In genomic region chr2:176491172-176491904, GRCh38 we compare ENCODE assay signal across 3 cellular contexts.
TF ChIP-seq lines count a peak whose summit lies in the region.

No MANE protein-coding gene starts in this region.

TF ChIP-seq in GM12891, 5 proteins besides CTCF, POLR2A, EP300 and RAD21:
- TF ChIP-seq TAF1 (IDR thresholded peaks at IDR 0.05; ENCODE audit: low read depth, low read length) (no peak), POU2F2 (IDR thresholded peaks at IDR 0.05; ENCODE audit: low read depth, low read length) (no peak), SPI1 (IDR thresholded peaks at IDR 0.05; ENCODE audit: low read depth, low read length) (peak; percentile 56)

TF ChIP-seq in IMR-90, 13 proteins besides CTCF, POLR2A, EP300 and RAD21:
- TF ChIP-seq RFX5 (IDR thresholded peaks at IDR 0.05; ENCODE audit: low read depth, low read length) (peak; percentile 57; the same call in 1 of the 2 replicates), MAFK (IDR thresholded peaks at IDR 0.05; ENCODE audit: low read depth, low read length) (0 out of 2 replicates have a peak, but pooled peaks have one; percentile 4), FOS (IDR thresholded peaks at IDR 0.05; ENCODE audit: low read depth, low read length) (peak; percentile 63; the same call in 1 of the 2 replicates), BHLHE40 (IDR thresholded peaks at IDR 0.05; ENCODE audit: low read depth, low read length) (peak; percentile 84), CHD1 (IDR thresholded peaks at IDR 0.05; ENCODE audit: low read depth, low read length) (no peak)
- TF ChIP-seq, protein P1, sequence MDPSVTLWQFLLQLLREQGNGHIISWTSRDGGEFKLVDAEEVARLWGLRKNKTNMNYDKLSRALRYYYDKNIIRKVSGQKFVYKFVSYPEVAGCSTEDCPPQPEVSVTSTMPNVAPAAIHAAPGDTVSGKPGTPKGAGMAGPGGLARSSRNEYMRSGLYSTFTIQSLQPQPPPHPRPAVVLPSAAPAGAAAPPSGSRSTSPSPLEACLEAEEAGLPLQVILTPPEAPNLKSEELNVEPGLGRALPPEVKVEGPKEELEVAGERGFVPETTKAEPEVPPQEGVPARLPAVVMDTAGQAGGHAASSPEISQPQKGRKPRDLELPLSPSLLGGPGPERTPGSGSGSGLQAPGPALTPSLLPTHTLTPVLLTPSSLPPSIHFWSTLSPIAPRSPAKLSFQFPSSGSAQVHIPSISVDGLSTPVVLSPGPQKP (IDR thresholded peaks at IDR 0.05; ENCODE audit: borderline replicate concordance, low read depth, low read length), result no peak

TF ChIP-seq in GM12878, 131 proteins besides CTCF, POLR2A, EP300 and RAD21:
- TF ChIP-seq BCL11A (IDR thresholded peaks at IDR 0.05; ENCODE audit: low read depth, low read length), result peak; percentile 68; the same call in 1 of the 2 replicates
- TF ChIP-seq RFX5 (IDR thresholded peaks at IDR 0.05; ENCODE audit: low read depth, low read length), result peak; percentile 69; the same call in 1 of the 2 replicates
- TF ChIP-seq, protein P2, sequence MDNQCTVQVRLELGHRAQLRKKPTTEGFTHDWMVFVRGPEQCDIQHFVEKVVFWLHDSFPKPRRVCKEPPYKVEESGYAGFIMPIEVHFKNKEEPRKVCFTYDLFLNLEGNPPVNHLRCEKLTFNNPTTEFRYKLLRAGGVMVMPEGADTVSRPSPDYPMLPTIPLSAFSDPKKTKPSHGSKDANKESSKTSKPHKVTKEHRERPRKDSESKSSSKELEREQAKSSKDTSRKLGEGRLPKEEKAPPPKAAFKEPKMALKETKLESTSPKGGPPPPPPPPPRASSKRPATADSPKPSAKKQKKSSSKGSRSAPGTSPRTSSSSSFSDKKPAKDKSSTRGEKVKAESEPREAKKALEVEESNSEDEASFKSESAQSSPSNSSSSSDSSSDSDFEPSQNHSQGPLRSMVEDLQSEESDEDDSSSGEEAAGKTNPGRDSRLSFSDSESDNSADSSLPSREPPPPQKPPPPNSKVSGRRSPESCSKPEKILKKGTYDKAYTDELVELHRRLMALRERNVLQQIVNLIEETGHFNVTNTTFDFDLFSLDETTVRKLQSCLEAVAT (IDR thresholded peaks at IDR 0.05), result peak; percentile 59; the same call in 1 of the 2 replicates
- peak; percentile 57 for TF ChIP-seq JUNB (IDR thresholded peaks at IDR 0.05)
- TF ChIP-seq, protein P3, sequence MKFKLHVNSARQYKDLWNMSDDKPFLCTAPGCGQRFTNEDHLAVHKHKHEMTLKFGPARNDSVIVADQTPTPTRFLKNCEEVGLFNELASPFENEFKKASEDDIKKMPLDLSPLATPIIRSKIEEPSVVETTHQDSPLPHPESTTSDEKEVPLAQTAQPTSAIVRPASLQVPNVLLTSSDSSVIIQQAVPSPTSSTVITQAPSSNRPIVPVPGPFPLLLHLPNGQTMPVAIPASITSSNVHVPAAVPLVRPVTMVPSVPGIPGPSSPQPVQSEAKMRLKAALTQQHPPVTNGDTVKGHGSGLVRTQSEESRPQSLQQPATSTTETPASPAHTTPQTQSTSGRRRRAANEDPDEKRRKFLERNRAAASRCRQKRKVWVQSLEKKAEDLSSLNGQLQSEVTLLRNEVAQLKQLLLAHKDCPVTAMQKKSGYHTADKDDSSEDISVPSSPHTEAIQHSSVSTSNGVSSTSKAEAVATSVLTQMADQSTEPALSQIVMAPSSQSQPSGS (IDR thresholded peaks at IDR 0.05; ENCODE audit: low read length), result peak; percentile 59
- TF ChIP-seq ZNF384 (IDR thresholded peaks at IDR 0.05; ENCODE audit: borderline replicate concordance, low read depth, low read length), result 0 out of 2 replicates have a peak, but pooled peaks have one; percentile 34
- 0 out of 2 replicates have a peak, but pooled peaks have one; percentile 38 for TF ChIP-seq MTA3 (IDR thresholded peaks at IDR 0.05; ENCODE audit: borderline replicate concordance, low read length)
- TF ChIP-seq CBFB (IDR thresholded peaks at IDR 0.05; ENCODE audit: low read depth), result peak; percentile 75
- peak; percentile 87 for TF ChIP-seq MEF2B (IDR thresholded peaks at IDR 0.05; ENCODE audit: partially characterized antibody, poor library complexity, severe bottlenecking)
- peak; percentile 64 for TF ChIP-seq FOXM1 (IDR thresholded peaks at IDR 0.05; ENCODE audit: low read depth, low read length)
- no peak for TF ChIP-seq ZNF274 (IDR thresholded peaks at IDR 0.05; ENCODE audit: insufficient read depth, insufficient read length)
- peak; percentile 54; the same call in 1 of the 2 replicates for TF ChIP-seq SPI1 (IDR thresholded peaks at IDR 0.05; ENCODE audit: borderline replicate concordance, insufficient read depth, low read depth, low read length)
- peak; percentile 73 to 88 for TF ChIP-seq BHLHE40 (IDR thresholded peaks at IDR 0.05; ENCODE audit: borderline replicate concordance in 1 of 2, low read depth in 2 of 2, low read length in 1 of 2)
- TF ChIP-seq HDAC6 (IDR thresholded peaks at IDR 0.05; ENCODE audit: unreplicated experiment), result no peak
- TF ChIP-seq IKZF2 (IDR thresholded peaks at IDR 0.05), result peak; percentile 79 to 87; a peak in 3 of 4 replicates
- TF ChIP-seq SMAD1 (IDR thresholded peaks at IDR 0.05; ENCODE audit: low read depth, partially characterized antibody), result no peak
- 0 out of 2 replicates have a peak, but pooled peaks have one; percentile 51 for TF ChIP-seq TCF3 (IDR thresholded peaks at IDR 0.05; ENCODE audit: borderline replicate concordance, insufficient read depth, low read depth, low read length)
- 0 out of 2 replicates have a peak, but pooled peaks have one; percentile 40 for TF ChIP-seq JUND (IDR thresholded peaks at IDR 0.05; ENCODE audit: low read depth, low read length)
- TF ChIP-seq MXI1 (IDR thresholded peaks at IDR 0.05; ENCODE audit: low read depth, low read length), result no peak
- TF ChIP-seq ATF7 (IDR thresholded peaks at IDR 0.05; ENCODE audit: low read depth), result peak; percentile 81
- peak; percentile 72; the same call in 1 of the 2 replicates for TF ChIP-seq EED (IDR thresholded peaks at IDR 0.05; ENCODE audit: low read depth)
- TF ChIP-seq CHD1 (IDR thresholded peaks at IDR 0.05; ENCODE audit: low read depth, low read length), result no peak
- TF ChIP-seq PKNOX1 (IDR thresholded peaks at IDR 0.05), result peak; percentile 89
- TF ChIP-seq CREB1 (IDR thresholded peaks at IDR 0.05; ENCODE audit: low read depth), result peak; percentile 27; the same call in 1 of the 2 replicates
- no peak for TF ChIP-seq ESRRA (IDR thresholded peaks at IDR 0.05; ENCODE audit: low read length)
- peak; percentile 78 for TF ChIP-seq IKZF1 (conservative IDR thresholded peaks at IDR 0.05)
- 0 out of 2 replicates have a peak, but pooled peaks have one; percentile 45 for TF ChIP-seq HSF1 (IDR thresholded peaks at IDR 0.05; ENCODE audit: low read depth, low read length)
- peak; percentile 74 for TF ChIP-seq NBN (IDR thresholded peaks at IDR 0.05)
- peak; percentile 30; the same call in 1 of the 3 replicates for TF ChIP-seq POU2F2 (IDR thresholded peaks at IDR 0.05; ENCODE audit: borderline replicate concordance, low read depth, low read length)
- peak; percentile 43; the same call in 1 of the 2 replicates for TF ChIP-seq TBL1XR1 (IDR thresholded peaks at IDR 0.05; ENCODE audit: low read depth, low read length)
- TF ChIP-seq CREM (IDR thresholded peaks at IDR 0.05; ENCODE audit: low read depth), result peak; percentile 54; the same call in 1 of the 2 replicates
- TF ChIP-seq RELB (IDR thresholded peaks at IDR 0.05; ENCODE audit: low read depth), result peak; percentile 60; the same call in 1 of the 2 replicates
- TF ChIP-seq DPF2 (IDR thresholded peaks at IDR 0.05), result peak; percentile 68
- no peak for TF ChIP-seq SRF (IDR thresholded peaks at IDR 0.05; ENCODE audit: low read depth in 2 of 2, low read length in 2 of 2)
- TF ChIP-seq MTA2 (IDR thresholded peaks at IDR 0.05; ENCODE audit: low read depth), result peak; percentile 88
- TF ChIP-seq RBBP5 (conservative IDR thresholded peaks at IDR 0.05), result no peak
- TF ChIP-seq MEF2A (IDR thresholded peaks at IDR 0.05; ENCODE audit: insufficient read depth, low read depth, low read length), result no peak
- peak; percentile 94 for TF ChIP-seq TCF12 (IDR thresholded peaks at IDR 0.05; ENCODE audit: low read depth, low read length)
- TF ChIP-seq RUNX3 (IDR thresholded peaks at IDR 0.05; ENCODE audit: low read length), result peak; percentile 95
- no peak for TF ChIP-seq HDGF (IDR thresholded peaks at IDR 0.05)
- TF ChIP-seq CHD2 (IDR thresholded peaks at IDR 0.05; ENCODE audit: borderline replicate concordance, low read depth, low read length), result peak; percentile 30; the same call in 1 of the 2 replicates
- peak; percentile 79 for TF ChIP-seq SKIL (IDR thresholded peaks at IDR 0.05; ENCODE audit: low read depth, poor library complexity, severe bottlenecking)
